In the genomic region with DNA sequence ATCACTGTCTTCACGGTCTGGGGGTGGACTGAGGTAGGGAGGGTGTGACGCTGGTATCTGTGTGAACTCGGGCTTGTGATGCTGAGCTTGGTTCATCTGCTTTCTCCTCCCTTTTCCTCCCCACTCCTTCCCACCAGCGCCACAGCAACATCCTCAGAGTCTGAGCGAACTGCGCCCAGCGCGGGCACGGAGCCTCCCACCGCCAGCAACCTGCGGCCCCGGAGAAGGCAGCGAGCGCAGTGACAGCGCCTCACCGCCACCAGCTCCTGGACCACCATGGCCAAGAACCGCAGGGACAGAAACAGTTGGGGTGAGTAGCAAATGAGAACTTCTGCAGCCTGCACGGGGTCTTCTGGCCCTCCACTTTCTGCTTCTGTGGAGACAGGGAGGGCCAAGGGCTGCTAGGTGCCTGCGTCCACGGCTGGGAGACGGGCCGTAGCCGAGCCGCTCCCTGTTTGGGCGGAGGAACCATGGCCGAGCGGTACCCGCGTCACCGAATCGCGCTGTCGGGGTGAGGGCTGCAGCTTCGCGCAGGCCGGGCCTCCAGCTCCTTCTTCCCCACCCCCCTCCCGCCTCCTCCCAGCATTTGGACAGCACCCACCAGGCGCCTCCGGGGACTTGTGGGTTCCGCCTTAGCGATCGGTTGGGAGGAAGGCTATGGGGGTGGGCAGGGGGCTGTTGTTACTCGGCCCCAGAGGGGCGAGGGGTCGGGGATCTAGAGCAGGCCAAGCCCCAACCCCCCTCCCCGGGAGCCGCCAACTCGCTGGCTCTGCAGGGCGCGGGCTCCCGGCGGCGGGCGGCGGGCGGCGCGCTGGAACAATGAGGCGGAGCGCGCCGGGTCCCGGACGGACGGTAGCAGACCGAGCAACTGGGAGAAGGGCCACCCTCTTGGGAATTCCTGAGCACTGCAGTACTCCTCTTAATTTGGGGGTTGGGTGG, we compare ENCODE assay signal across 8 cellular contexts. TPM values are rescaled to one million over a fixed set of nuclear protein-coding genes. Genes with fewer than 3 reads are reported as not detected.
DNase-seq lines count a peak whose midpoint lies in the region; ATAC-seq lines count a peak whose summit lies in the region.

ATL1 (plus strand) TSS at position 156 of the 939 bp plus-strand sequence; CDS start at position 277, 121 bp downstream.

- peaks cover 6% of the 10 kb centered on the region for H3K79me1 ChIP-seq in mesenchymal stem cell (replicated peaks; ENCODE audit: low read length, poor library complexity, severe bottlenecking)

- peak within 1 kb of the TSS in 1 of 2 experiments; percentile 96 for H3K14ac ChIP-seq in mesenchymal stem cell (ENCODE audit: low read length in 2 of 2)

- H3K4me2 ChIP-seq in mesenchymal stem cell (ENCODE audit: low read length, poor library complexity, severe bottlenecking): peak within 1 kb of the TSS; percentile 99

- H3K9ac ChIP-seq in mesenchymal stem cell (ENCODE audit: low read length): peak within 1 kb of the TSS; percentile 95

- no peaks in the 10 kb centered on the region for H3K9me3 ChIP-seq in mesenchymal stem cell (ENCODE audit: control insufficient read depth, low read length)

- peak within 1 kb of the TSS; percentile 75 for H2AFZ ChIP-seq in mesenchymal stem cell (ENCODE audit: low read depth, low read length)

- H3K27ac ChIP-seq in mesenchymal stem cell (ENCODE audit: low read length, poor library complexity, severe bottlenecking): peak within 1 kb of the TSS; percentile 67

- DNase-seq in D341Med (ENCODE audit: low spot score) (peak; percentile 88), NCI-H69 (lab: John Stamatoyannopoulos, UW) (peak; percentile 92), activated T-cell treated with anti-CD3 and anti-CD28 coated beads for 24 hours (ENCODE audit: low read depth) (peak; percentile 19), epidermal melanocyte (ENCODE audit: insufficient read length, low spot score) (peak; percentile 64), mesenchymal stem cell (peak; percentile 86), RPMI8226 (no peak)
- peak; percentile 16 for DNase-seq in stimulated activated CD8-positive, alpha-beta memory T cell treated with anti-CD3 and anti-CD28 coated beads, Interleukin-4, amount 100 ng/mL, for 24 hours (ENCODE audit: low read depth)

- H3K4me1 ChIP-seq in mesenchymal stem cell (ENCODE audit: control insufficient read depth, insufficient read depth, low read depth, low read length): peaks cover 5% of the 10 kb centered on the region

- peak within 1 kb of the TSS; percentile 83 to 95 for H3K4me3 ChIP-seq in mesenchymal stem cell (ENCODE audit: insufficient read depth in 1 of 2, low read depth in 1 of 2, low read length in 2 of 2)

- under 1% methylated on average over 41 of the region's 66 CpGs for whole genome bisulfite sequencing in mesenchymal stem cell

- no peaks in the 10 kb centered on the region for H3K36me3 ChIP-seq in mesenchymal stem cell (ENCODE audit: control insufficient read depth in 1 of 2, insufficient read depth in 2 of 2, low read depth in 1 of 2, low read length in 2 of 2)

- no peak within 1 kb of the TSS for H2BK120ac ChIP-seq in mesenchymal stem cell (ENCODE audit: low read depth, low read length)

- no peak within 1 kb of the TSS for H2BK5ac ChIP-seq in mesenchymal stem cell (ENCODE audit: low read depth, low read length, poor library complexity, severe bottlenecking)

- no peak within 1 kb of the TSS for H4K91ac ChIP-seq in mesenchymal stem cell (ENCODE audit: low read length)

- no peak within 1 kb of the TSS for H2AK5ac ChIP-seq in mesenchymal stem cell (ENCODE audit: low read length, severe bottlenecking)

- H3K23ac ChIP-seq in mesenchymal stem cell (ENCODE audit: low read length in 2 of 2): peak within 1 kb of the TSS in 1 of 2 experiments; percentile 89

- peak within 1 kb of the TSS in 1 of 2 experiments; percentile 66 for H3K18ac ChIP-seq in mesenchymal stem cell (ENCODE audit: low read depth in 1 of 2, low read length in 2 of 2)

- H3K4ac ChIP-seq in mesenchymal stem cell (ENCODE audit: low read depth in 1 of 2, low read length in 2 of 2): peak within 1 kb of the TSS in 1 of 2 experiments; percentile 58

- H2BK12ac ChIP-seq in mesenchymal stem cell (ENCODE audit: low read length in 2 of 2): peak within 1 kb of the TSS in 1 of 2 experiments; percentile 63

- no peaks in the 10 kb centered on the region for H3K27me3 ChIP-seq in mesenchymal stem cell (ENCODE audit: control insufficient read depth in 1 of 2, insufficient read depth in 1 of 2, low read length in 2 of 2)

- H2BK15ac ChIP-seq in mesenchymal stem cell (ENCODE audit: low read depth, poor library complexity, severe bottlenecking): no peak within 1 kb of the TSS

- H4K8ac ChIP-seq in mesenchymal stem cell (ENCODE audit: low read length): peak within 1 kb of the TSS; percentile 8

- ATAC-seq in HG02885 (IDR thresholded peaks at IDR 0.05; ENCODE audit: poor library complexity, unreplicated experiment): peak; percentile 60

RNA-seq across cellular contexts. Expression of gene ATL1, which starts in this region (rescaled TPM):
- 5.3 TPM for polyA plus RNA-seq in mesenchymal stem cell (2013, experiment 1 of 2)
- 5.1 TPM for polyA plus RNA-seq in mesenchymal stem cell (2013, experiment 2 of 2)
